In the genomic region with DNA sequence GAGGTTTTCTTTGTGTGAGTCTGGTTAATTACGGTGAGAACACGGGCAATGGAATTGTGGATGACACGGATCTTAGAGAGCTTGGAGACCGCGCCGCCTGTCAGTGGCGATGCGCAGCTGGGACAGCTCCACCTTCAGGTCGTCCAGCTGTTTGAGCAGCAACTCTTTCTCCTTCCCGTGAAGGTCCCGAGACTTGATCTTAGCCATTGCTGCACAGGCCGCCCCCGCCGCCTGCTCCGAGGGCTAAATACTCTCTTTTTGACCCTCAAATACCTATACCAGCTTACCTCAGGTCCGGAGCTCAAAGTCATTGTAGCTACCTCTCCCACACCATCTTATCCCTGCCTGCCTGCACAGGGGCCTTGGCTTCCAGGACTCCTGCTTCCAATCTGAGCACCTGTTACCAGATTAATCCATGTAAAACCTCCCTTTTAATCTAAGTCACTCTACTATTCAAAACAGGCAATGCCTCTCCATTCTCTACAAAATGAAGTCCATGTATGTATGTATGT, we compare ENCODE assay signal across 24 cellular contexts.
DNase-seq lines count a peak whose midpoint lies in the region; ATAC-seq and TF ChIP-seq lines count a peak whose summit lies in the region.
"Had no signal": no experiment of that assay in that cellular context is flagged by ENCODE, and none has a peak within 500 bp of the region (broad histone marks: within the 10 kb centered on the region; RNA-seq: fewer than 3 reads in every experiment).

No MANE protein-coding gene starts in this region.

- H2AFZ ChIP-seq in PC-9 = no peak overlapping the region

- POLR2A ChIA-PET in PC-9 (lab: Charles Lee; ENCODE audit: unreplicated experiment) = no interaction called here

- no peak overlapping the region for H3K27ac ChIP-seq in PC-9
- H3K27ac ChIP-seq: BLaER1 had no signal

- H3K27me3 Mint-ChIP-seq in glutamatergic neuron (ENCODE audit: unreplicated experiment) = peaks cover 4% of the 10 kb centered on the region
- H3K27me3 Mint-ChIP-seq: activated naive CD4-positive, alpha-beta T cell treated with anti-CD3 and anti-CD28 coated beads, Interleukin-2, amount 10 ng/mL, durations not matched to agents 7 days and 5 days; progenitor cell of endocrine pancreas had no signal

- H4K20me1 ChIP-seq in PC-9 (ENCODE audit: insufficient read depth) = no peaks in the 10 kb centered on the region
- H4K20me1 ChIP-seq: BLaER1 had no signal

- no peak for ATAC-seq in HG02798 (IDR thresholded peaks at IDR 0.05; ENCODE audit: poor library complexity, unreplicated experiment)
- ATAC-seq in GM18520 (IDR thresholded peaks at IDR 0.05; ENCODE audit: unreplicated experiment) = no peak
- ATAC-seq: heart right ventricle, left cardiac atrium had no signal

- H3K9me3 ChIP-seq in PC-9 (ENCODE audit: insufficient read depth, low read depth) = no peaks in the 10 kb centered on the region
- H3K9me3 ChIP-seq: BLaER1, heart right ventricle, transverse colon had no signal

- H3K27ac Mint-ChIP-seq in glutamatergic neuron (ENCODE audit: unreplicated experiment) = peak overlapping the region; percentile 76
- H3K27ac Mint-ChIP-seq: activated naive CD4-positive, alpha-beta T cell treated with anti-CD3 and anti-CD28 coated beads, Interleukin-2, amount 10 ng/mL, durations not matched to agents 7 days and 5 days; activated T-helper 1 cell treated with anti-CD3 and anti-CD28 coated beads, Interleukin-12 subunit alpha, Interleukin-12 subunit beta, Interleukin-2, Interleukin-4 antibody, amounts not matched to agents 30 ng/mL and 10 ng/mL and 1 ng/mL, durations not matched to agents 14 hours and 24 hours and 36 hours; progenitor cell of endocrine pancreas; T-helper 2 cell treated with Interferon-gamma antibody and Interleukin-4, amounts not matched to agents 5 μg/mL and 100 μg/mL, for 36 hours had no signal

- H3K9me3 Mint-ChIP-seq in glutamatergic neuron (ENCODE audit: unreplicated experiment) = peaks cover 6% of the 10 kb centered on the region
- H3K9me3 Mint-ChIP-seq: activated naive CD4-positive, alpha-beta T cell treated with anti-CD3 and anti-CD28 coated beads, Interleukin-2, amount 10 ng/mL, durations not matched to agents 7 days and 5 days; activated T-helper 1 cell treated with anti-CD3 and anti-CD28 coated beads, Interleukin-12 subunit alpha, Interleukin-12 subunit beta, Interleukin-2, Interleukin-4 antibody, amounts not matched to agents 30 ng/mL and 10 ng/mL and 1 ng/mL, durations not matched to agents 14 hours and 24 hours and 36 hours; T-helper 2 cell treated with Interferon-gamma antibody and Interleukin-4, amounts not matched to agents 5 μg/mL and 100 μg/mL, for 36 hours had no signal

- no peaks in the 10 kb centered on the region for H3K4me1 ChIP-seq in PC-9 (replicated peaks; ENCODE audit: insufficient read depth)
- H3K4me1 ChIP-seq: BLaER1 had no signal

- H3K9me2 ChIP-seq in PC-9 (ENCODE audit: insufficient read depth) = no peaks in the 10 kb centered on the region

- DNase-seq in NCI-H748 treated with DMSO at 0.1 percent for 48 hours (lab: John Stamatoyannopoulos, UW) = peak; percentile 32
- DNase-seq in NCI-H748 (lab: John Stamatoyannopoulos, UW; ENCODE audit: unreplicated experiment) = no peak
- DNase-seq in NCI-H2029 treated with DMSO at 0.1 percent for 48 hours (lab: John Stamatoyannopoulos, UW) = peak; percentile 53
- DNase-seq in glutamatergic neuron = no peak
- DNase-seq in PC-9 = no peak
- DNase-seq in dermis blood vessel endothelial cell = no peak
- DNase-seq: activated naive CD4-positive, alpha-beta T cell treated with anti-CD3 and anti-CD28 coated beads, Interleukin-2, amount 10 ng/mL, durations not matched to agents 7 days and 5 days; amniotic stem cell; Calu3; heart right ventricle; KG1; left cardiac atrium; mammary epithelial cell; MV-4-11; NCI-H2081; NCI-H226; Right ventricle myocardium superior had no signal

- H3K4me3 Mint-ChIP-seq in glutamatergic neuron (ENCODE audit: unreplicated experiment) = no peak overlapping the region
- H3K4me3 Mint-ChIP-seq: activated naive CD4-positive, alpha-beta T cell treated with anti-CD3 and anti-CD28 coated beads, Interleukin-2, amount 10 ng/mL, durations not matched to agents 7 days and 5 days; activated T-helper 1 cell treated with anti-CD3 and anti-CD28 coated beads, Interleukin-12 subunit alpha, Interleukin-12 subunit beta, Interleukin-2, Interleukin-4 antibody, amounts not matched to agents 30 ng/mL and 10 ng/mL and 1 ng/mL, durations not matched to agents 14 hours and 24 hours and 36 hours; T-helper 2 cell treated with Interferon-gamma antibody and Interleukin-4, amounts not matched to agents 5 μg/mL and 100 μg/mL, for 36 hours had no signal

- peaks cover 25% of the 10 kb centered on the region for H3K36me3 Mint-ChIP-seq in glutamatergic neuron (ENCODE audit: unreplicated experiment)

- CTCF ChIA-PET in PC-9 (lab: Charles Lee) = no interaction called here

- H3K4me3 ChIP-seq in PC-9 = no peak overlapping the region
- H3K4me3 ChIP-seq: BLaER1, heart right ventricle, transverse colon had no signal

- intact Hi-C loops in PC-9 (cut with micrococcal nuclease; ENCODE audit: unreplicated experiment) = no loop called here

- no peaks in the 10 kb centered on the region for H3K79me2 ChIP-seq in PC-9 (ENCODE audit: low read depth)

- no peaks in the 10 kb centered on the region for H3K27me3 ChIP-seq in PC-9 (ENCODE audit: insufficient read depth, low read depth)
- H3K27me3 ChIP-seq: BLaER1, heart right ventricle, transverse colon had no signal

- H3K4me1 Mint-ChIP-seq in glutamatergic neuron (ENCODE audit: low read depth, unreplicated experiment) = peaks cover 14% of the 10 kb centered on the region
- H3K4me1 Mint-ChIP-seq: activated naive CD4-positive, alpha-beta T cell treated with anti-CD3 and anti-CD28 coated beads, Interleukin-2, amount 10 ng/mL, durations not matched to agents 7 days and 5 days had no signal

- H3F3A ChIP-seq in PC-9 (ENCODE audit: insufficient read depth, low read depth) = no peaks in the 10 kb centered on the region

- no peak overlapping the region for H3K4me2 ChIP-seq in PC-9
- H3K4me2 ChIP-seq: BLaER1 had no signal

- no TSS peak for BruUV-seq in PC-9 (replicated peaks; lab: Mats Ljungman, UMichigan)

- H3K36me3 ChIP-seq in PC-9 (ENCODE audit: low read depth) = 0 out of 2 replicates have a peak, but pooled peaks cover 6% of the 10 kb centered on the region
- H3K36me3 ChIP-seq: transverse colon had no signal

- TF ChIP-seq CTCF in glutamatergic neuron (IDR thresholded peaks at IDR 0.05; ENCODE audit: partially characterized antibody, unreplicated experiment) = no peak
- TF ChIP-seq CTCF in PC-9 (conservative IDR thresholded peaks at IDR 0.05) = no peak

Comparison
In these comparisons a context has a peak if more than half of its experiments do, and no peak if none do; other contexts are left out.
1. DNase-seq: peak in NCI-H748 treated with DMSO at 0.1 percent for 48 hours (single experiment) and NCI-H2029 treated with DMSO at 0.1 percent for 48 hours (single experiment); none in NCI-H748 (single experiment), glutamatergic neuron (single experiment), PC-9 (0 of 2) and dermis blood vessel endothelial cell (single experiment).